ENCODE assay signal across 1 cellular context in the genomic region with DNA sequence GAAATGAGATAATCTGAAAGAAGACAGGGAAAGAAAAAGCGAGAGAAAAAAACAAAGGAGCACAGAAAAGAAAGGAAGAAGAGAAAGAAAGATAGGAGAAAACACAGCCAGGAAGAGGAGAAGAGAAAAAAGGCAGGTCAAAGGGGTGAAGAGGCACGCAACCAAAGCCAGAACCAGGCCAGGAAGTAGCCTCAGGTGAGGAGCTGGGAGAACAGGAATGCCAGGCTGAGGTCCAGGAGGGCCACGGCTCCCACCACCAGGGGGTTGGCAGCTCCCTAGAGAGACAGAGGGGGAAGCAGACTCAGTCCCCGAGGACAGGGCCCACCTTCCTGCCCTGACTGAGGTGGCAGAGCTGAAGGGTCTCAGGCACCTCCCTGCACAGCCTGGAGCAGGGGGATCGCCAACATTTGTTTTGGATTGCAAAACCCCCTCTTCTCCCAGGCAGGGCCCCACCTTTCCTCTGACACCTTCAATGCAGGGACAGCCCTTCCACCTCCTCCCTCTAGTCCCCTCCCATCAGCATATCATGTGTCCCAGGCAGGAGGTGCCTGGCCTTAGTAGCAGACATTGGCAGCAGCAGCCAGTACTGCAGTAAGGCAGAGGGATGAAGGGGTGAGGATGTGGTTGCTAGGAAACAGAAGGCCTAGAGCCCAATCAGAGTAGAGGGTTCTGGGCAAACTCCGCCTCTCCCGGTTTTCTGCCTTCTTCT.
TF ChIP-seq lines count a peak whose summit lies in the region.

No MANE protein-coding gene starts in this region.

TF ChIP-seq in K562, 482 proteins besides CTCF, POLR2A, EP300 and RAD21:
- TF ChIP-seq CREBBP (IDR thresholded peaks at IDR 0.05; ENCODE audit: low read depth, low read length), result no peak
- TF ChIP-seq, protein P1, sequence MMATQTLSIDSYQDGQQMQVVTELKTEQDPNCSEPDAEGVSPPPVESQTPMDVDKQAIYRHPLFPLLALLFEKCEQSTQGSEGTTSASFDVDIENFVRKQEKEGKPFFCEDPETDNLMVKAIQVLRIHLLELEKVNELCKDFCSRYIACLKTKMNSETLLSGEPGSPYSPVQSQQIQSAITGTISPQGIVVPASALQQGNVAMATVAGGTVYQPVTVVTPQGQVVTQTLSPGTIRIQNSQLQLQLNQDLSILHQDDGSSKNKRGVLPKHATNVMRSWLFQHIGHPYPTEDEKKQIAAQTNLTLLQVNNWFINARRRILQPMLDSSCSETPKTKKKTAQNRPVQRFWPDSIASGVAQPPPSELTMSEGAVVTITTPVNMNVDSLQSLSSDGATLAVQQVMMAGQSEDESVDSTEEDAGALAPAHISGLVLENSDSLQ (IDR thresholded peaks at IDR 0.05), result no peak
- TF ChIP-seq, protein P2, sequence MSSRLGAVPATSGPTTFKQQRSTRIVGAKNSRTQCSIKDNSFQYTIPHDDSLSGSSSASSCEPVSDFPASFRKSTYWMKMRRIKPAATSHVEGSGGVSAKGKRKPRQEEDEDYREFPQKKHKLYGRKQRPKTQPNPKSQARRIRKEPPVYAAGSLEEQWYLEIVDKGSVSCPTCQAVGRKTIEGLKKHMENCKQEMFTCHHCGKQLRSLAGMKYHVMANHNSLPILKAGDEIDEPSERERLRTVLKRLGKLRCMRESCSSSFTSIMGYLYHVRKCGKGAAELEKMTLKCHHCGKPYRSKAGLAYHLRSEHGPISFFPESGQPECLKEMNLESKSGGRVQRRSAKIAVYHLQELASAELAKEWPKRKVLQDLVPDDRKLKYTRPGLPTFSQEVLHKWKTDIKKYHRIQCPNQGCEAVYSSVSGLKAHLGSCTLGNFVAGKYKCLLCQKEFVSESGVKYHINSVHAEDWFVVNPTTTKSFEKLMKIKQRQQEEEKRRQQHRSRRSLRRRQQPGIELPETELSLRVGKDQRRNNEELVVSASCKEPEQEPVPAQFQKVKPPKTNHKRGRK (tag; IDR thresholded peaks at IDR 0.05), result peak; percentile 40; the same call in 1 of the 2 replicates
- TF ChIP-seq EZH2 (IDR thresholded peaks at IDR 0.05; ENCODE audit: borderline replicate concordance, low read depth, low read length), result no peak
- TF ChIP-seq KDM1A (IDR thresholded peaks at IDR 0.05), result 0 out of 4 replicates have a peak, but pooled peaks of 1 of the 2 experiments have one; percentile 9
- no peak for TF ChIP-seq ZNF12 (CRISPR knock-in tag; IDR thresholded peaks at IDR 0.05)
- no peak for TF ChIP-seq CBFA2T2 (conservative IDR thresholded peaks at IDR 0.05)
- peak in 1 of 2 experiments; percentile 67; a peak in 2 of 4 replicates for TF ChIP-seq RCOR1 (IDR thresholded peaks at IDR 0.05; ENCODE audit: borderline replicate concordance in 1 of 2, low read depth in 2 of 2, low read length in 2 of 2)
- TF ChIP-seq ATF1 (CRISPR knock-in tag; IDR thresholded peaks at IDR 0.05), result no peak
- no peak for TF ChIP-seq ATF1 (tag; IDR thresholded peaks at IDR 0.05)
- TF ChIP-seq, protein P3, sequence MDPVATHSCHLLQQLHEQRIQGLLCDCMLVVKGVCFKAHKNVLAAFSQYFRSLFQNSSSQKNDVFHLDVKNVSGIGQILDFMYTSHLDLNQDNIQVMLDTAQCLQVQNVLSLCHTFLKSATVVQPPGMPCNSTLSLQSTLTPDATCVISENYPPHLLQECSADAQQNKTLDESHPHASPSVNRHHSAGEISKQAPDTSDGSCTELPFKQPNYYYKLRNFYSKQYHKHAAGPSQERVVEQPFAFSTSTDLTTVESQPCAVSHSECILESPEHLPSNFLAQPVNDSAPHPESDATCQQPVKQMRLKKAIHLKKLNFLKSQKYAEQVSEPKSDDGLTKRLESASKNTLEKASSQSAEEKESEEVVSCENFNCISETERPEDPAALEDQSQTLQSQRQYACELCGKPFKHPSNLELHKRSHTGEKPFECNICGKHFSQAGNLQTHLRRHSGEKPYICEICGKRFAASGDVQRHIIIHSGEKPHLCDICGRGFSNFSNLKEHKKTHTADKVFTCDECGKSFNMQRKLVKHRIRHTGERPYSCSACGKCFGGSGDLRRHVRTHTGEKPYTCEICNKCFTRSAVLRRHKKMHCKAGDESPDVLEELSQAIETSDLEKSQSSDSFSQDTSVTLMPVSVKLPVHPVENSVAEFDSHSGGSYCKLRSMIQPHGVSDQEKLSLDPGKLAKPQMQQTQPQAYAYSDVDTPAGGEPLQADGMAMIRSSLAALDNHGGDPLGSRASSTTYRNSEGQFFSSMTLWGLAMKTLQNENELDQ (CRISPR knock-in tag; IDR thresholded peaks at IDR 0.05; ENCODE audit: borderline replicate concordance), result no peak
- no peak for TF ChIP-seq NFATC3 (IDR thresholded peaks at IDR 0.05)
- no peak for TF ChIP-seq ERF (CRISPR knock-in tag; IDR thresholded peaks at IDR 0.05)
- TF ChIP-seq, protein P4, sequence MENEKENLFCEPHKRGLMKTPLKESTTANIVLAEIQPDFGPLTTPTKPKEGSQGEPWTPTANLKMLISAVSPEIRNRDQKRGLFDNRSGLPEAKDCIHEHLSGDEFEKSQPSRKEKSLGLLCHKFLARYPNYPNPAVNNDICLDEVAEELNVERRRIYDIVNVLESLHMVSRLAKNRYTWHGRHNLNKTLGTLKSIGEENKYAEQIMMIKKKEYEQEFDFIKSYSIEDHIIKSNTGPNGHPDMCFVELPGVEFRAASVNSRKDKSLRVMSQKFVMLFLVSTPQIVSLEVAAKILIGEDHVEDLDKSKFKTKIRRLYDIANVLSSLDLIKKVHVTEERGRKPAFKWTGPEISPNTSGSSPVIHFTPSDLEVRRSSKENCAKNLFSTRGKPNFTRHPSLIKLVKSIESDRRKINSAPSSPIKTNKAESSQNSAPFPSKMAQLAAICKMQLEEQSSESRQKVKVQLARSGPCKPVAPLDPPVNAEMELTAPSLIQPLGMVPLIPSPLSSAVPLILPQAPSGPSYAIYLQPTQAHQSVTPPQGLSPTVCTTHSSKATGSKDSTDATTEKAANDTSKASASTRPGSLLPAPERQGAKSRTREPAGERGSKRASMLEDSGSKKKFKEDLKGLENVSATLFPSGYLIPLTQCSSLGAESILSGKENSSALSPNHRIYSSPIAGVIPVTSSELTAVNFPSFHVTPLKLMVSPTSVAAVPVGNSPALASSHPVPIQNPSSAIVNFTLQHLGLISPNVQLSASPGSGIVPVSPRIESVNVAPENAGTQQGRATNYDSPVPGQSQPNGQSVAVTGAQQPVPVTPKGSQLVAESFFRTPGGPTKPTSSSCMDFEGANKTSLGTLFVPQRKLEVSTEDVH (IDR thresholded peaks at IDR 0.05; ENCODE audit: low read depth, partially characterized antibody), result no peak
- no peak for TF ChIP-seq ZNF408 (CRISPR knock-in tag; IDR thresholded peaks at IDR 0.05; ENCODE audit: low read depth)
- no peak for TF ChIP-seq RBFOX2 (IDR thresholded peaks at IDR 0.05; ENCODE audit: low read depth, low read length)
- TF ChIP-seq MCM5 (IDR thresholded peaks at IDR 0.05; ENCODE audit: low read depth), result no peak
- peak; percentile 73 for TF ChIP-seq RFX1 (IDR thresholded peaks at IDR 0.05)
- TF ChIP-seq ARID2 (IDR thresholded peaks at IDR 0.05), result no peak
